In the genomic region with DNA sequence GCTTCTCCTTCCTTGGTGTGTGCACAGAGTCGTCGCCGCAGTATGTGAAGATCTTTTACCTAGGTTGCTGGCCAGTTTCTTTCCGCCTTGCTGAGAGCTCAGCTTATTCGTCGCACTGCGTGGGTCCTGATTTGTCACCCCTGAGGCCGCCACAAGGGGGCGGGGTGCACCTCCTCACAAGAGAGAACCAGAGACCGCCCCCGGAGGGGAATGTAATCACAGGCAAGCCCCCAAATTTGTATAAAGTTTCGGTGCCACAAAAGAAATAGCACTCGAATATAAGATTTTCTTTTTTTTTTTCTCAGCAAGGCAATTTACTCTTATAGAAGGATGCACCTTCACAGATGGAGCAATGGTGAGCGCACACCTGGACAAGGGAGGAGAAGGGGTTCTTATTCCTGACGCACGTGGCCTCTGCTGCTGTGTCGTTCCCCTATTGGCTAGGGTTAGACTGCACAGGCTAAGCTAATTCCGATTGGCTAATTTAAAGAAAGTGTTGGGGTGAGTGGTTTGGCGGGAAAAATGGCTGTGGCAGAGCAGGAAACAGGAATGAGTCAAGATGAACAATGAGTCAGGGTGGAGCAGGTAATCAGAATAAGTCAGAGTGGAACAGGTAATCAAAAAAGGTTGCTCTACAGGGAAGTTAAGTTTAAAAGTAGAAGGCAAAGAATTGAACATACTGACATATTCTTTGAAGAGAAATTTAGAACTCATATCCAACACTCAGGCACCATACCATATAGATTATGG, we compare ENCODE assay signal across 1 cellular context.
TF ChIP-seq lines count a peak whose summit lies in the region.

No MANE protein-coding gene starts in this region.

TF ChIP-seq in HCT116, 20 proteins besides CTCF, POLR2A, EP300 and RAD21 (continued from another document):
- TF ChIP-seq REST (IDR thresholded peaks at IDR 0.05; ENCODE audit: low read depth) (no peak), JUND (IDR thresholded peaks at IDR 0.05) (no peak), CEBPB (IDR thresholded peaks at IDR 0.05; ENCODE audit: low read depth) (no peak)
